Comparison of ENCODE assay signal across 16 cellular contexts in genomic region chr5:157161996-157162395, GRCh38. TPM values are rescaled to one million over a fixed set of nuclear protein-coding genes. Genes with fewer than 3 reads are reported as not detected.
DNase-seq lines count a peak whose midpoint lies in the region; ATAC-seq lines count a peak whose summit lies in the region.
"Had no signal": no experiment of that assay in that cellular context is flagged by ENCODE, and none has a peak within 500 bp of the region (broad histone marks: within the 10 kb centered on the region; RNA-seq: fewer than 3 reads in every experiment).

No MANE protein-coding gene starts in this region.

- H3K36me3 Mint-ChIP-seq in activated T-cell treated with anti-CD3 and anti-CD28 coated beads, Interleukin-2, amount 50 U/mL, for 4 hours (ENCODE audit: insufficient read depth): no peaks in the 10 kb centered on the region
- peaks cover 1% of the 10 kb centered on the region for H3K36me3 Mint-ChIP-seq in stimulated activated naive CD8-positive, alpha-beta T cell treated with anti-CD3 and anti-CD28 coated beads, Interleukin-15, Interleukin-2, amounts not matched to agents 100 ng/mL and 50 ng/mL, for 24 hours (ENCODE audit: low read depth)

- H3K9me3 Mint-ChIP-seq in activated T-cell treated with anti-CD3 and anti-CD28 coated beads, Interleukin-2, amount 50 U/mL, for 4 hours: no peaks in the 10 kb centered on the region
- no peaks in the 10 kb centered on the region for H3K9me3 Mint-ChIP-seq in stimulated activated naive CD8-positive, alpha-beta T cell treated with anti-CD3 and anti-CD28 coated beads, Interleukin-15, Interleukin-2, amounts not matched to agents 100 ng/mL and 50 ng/mL, for 24 hours
- H3K9me3 Mint-ChIP-seq in stimulated activated naive CD8-positive, alpha-beta T cell treated with anti-CD3 and anti-CD28 coated beads, Interleukin-15, amount 100 ng/mL, for 72 hours: no peaks in the 10 kb centered on the region
- H3K9me3 Mint-ChIP-seq: CD4-positive, alpha-beta T cell had no signal

- no peak overlapping the region for H3K4me3 Mint-ChIP-seq in activated T-cell treated with anti-CD3 and anti-CD28 coated beads, Interleukin-2, amount 50 U/mL, for 4 hours
- no peak overlapping the region for H3K4me3 Mint-ChIP-seq in stimulated activated naive CD8-positive, alpha-beta T cell treated with anti-CD3 and anti-CD28 coated beads, Interleukin-15, Interleukin-2, amounts not matched to agents 100 ng/mL and 50 ng/mL, for 24 hours
- no peak overlapping the region for H3K4me3 Mint-ChIP-seq in stimulated activated naive CD8-positive, alpha-beta T cell treated with anti-CD3 and anti-CD28 coated beads, Interleukin-15, amount 100 ng/mL, for 72 hours
- H3K4me3 Mint-ChIP-seq: CD4-positive, alpha-beta T cell had no signal

- H3K27me3 Mint-ChIP-seq in activated T-cell treated with anti-CD3 and anti-CD28 coated beads, Interleukin-2, amount 50 U/mL, for 4 hours (ENCODE audit: low read depth): no peaks in the 10 kb centered on the region
- H3K27me3 Mint-ChIP-seq in stimulated activated naive CD8-positive, alpha-beta T cell treated with anti-CD3 and anti-CD28 coated beads, Interleukin-15, Interleukin-2, amounts not matched to agents 100 ng/mL and 50 ng/mL, for 24 hours: no peaks in the 10 kb centered on the region
- no peaks in the 10 kb centered on the region for H3K27me3 Mint-ChIP-seq in stimulated activated naive CD8-positive, alpha-beta T cell treated with anti-CD3 and anti-CD28 coated beads, Interleukin-15, amount 100 ng/mL, for 72 hours
- H3K27me3 Mint-ChIP-seq: CD4-positive, alpha-beta T cell had no signal

- ATAC-seq in activated T-cell treated with anti-CD3 and anti-CD28 coated beads, Interleukin-2, amount 50 U/mL, for 4 hours: no peak
- no peak for ATAC-seq in stimulated activated naive CD8-positive, alpha-beta T cell treated with anti-CD3 and anti-CD28 coated beads, Interleukin-15, amount 100 ng/mL, for 72 hours
- ATAC-seq: A549 had no signal

- H3K27ac Mint-ChIP-seq in stimulated activated naive CD8-positive, alpha-beta T cell treated with anti-CD3 and anti-CD28 coated beads, Interleukin-15, Interleukin-2, amounts not matched to agents 100 ng/mL and 50 ng/mL, for 24 hours: peak overlapping the region; percentile 4
- H3K27ac Mint-ChIP-seq in stimulated activated naive CD8-positive, alpha-beta T cell treated with anti-CD3 and anti-CD28 coated beads, Interleukin-15, amount 100 ng/mL, for 72 hours: no peak overlapping the region
- H3K27ac Mint-ChIP-seq: CD4-positive, alpha-beta T cell had no signal

- H3K4me1 Mint-ChIP-seq in activated T-cell treated with anti-CD3 and anti-CD28 coated beads, Interleukin-2, amount 50 U/mL, for 4 hours (ENCODE audit: low read depth): peaks cover 65% of the 10 kb centered on the region
- H3K4me1 Mint-ChIP-seq in stimulated activated naive CD8-positive, alpha-beta T cell treated with anti-CD3 and anti-CD28 coated beads, Interleukin-15, Interleukin-2, amounts not matched to agents 100 ng/mL and 50 ng/mL, for 24 hours (ENCODE audit: low read depth): peaks cover 76% of the 10 kb centered on the region
- peaks cover 77% of the 10 kb centered on the region for H3K4me1 Mint-ChIP-seq in stimulated activated naive CD8-positive, alpha-beta T cell treated with anti-CD3 and anti-CD28 coated beads, Interleukin-15, amount 100 ng/mL, for 72 hours

- peak; percentile 18 for DNase-seq in activated CD4-positive, CD25-positive, alpha-beta regulatory T cell treated with anti-CD3 and anti-CD28 coated beads, Interleukin-2, amount 50 U/mL, for 72 hours
- no peak for DNase-seq in activated CD4-positive, CD25-positive, alpha-beta regulatory T cell (lab: John Stamatoyannopoulos, UW)
- DNase-seq in activated T-cell treated with anti-CD3 and anti-CD28 coated beads, Interleukin-2, amount 50 U/mL, for 48 hours: peak; percentile 14
- DNase-seq in activated T-cell treated with anti-CD3 and anti-CD28 coated beads, Interleukin-2, amount 50 U/mL, for 4 hours: no peak
- no peak for DNase-seq in stimulated activated naive CD8-positive, alpha-beta T cell treated with anti-CD3 and anti-CD28 coated beads, Interleukin-15, amount 100 ng/mL, for 72 hours
- no peak for DNase-seq in NCI-H774 (lab: John Stamatoyannopoulos, UW)
- DNase-seq in dedifferentiated amniotic fluid mesenchymal stem cell (ENCODE audit: extremely low spot score): no peak
- DNase-seq: AML-193; Caco-2; CD4-positive, alpha-beta T cell; GDM1; GM23248 had no signal

RNA-seq across cellular contexts. Expression of gene GARIN3, which starts 4.1 kb away (rescaled TPM):
- total RNA-seq in activated T-cell treated with anti-CD3 and anti-CD28 coated beads, Interleukin-2, amount 50 U/mL, for 4 hours: under 1 TPM; 0.18 to 0.25 (median 0.22) TPM
- total RNA-seq: Caco-2; CD4-positive, alpha-beta T cell; GM23248; H4; HT-29 had no signal

RNA-seq across cellular contexts. Expression of gene ITK, which starts 18.6 kb away (rescaled TPM):
- total RNA-seq in activated T-cell treated with anti-CD3 and anti-CD28 coated beads, Interleukin-2, amount 50 U/mL, for 4 hours: 100 to 1,000 TPM; 227 to 260 (median 249) TPM
- total RNA-seq: Caco-2, HT-29 had no signal

RNA-seq across cellular contexts. Expression of gene MED7, which starts 19.3 kb away (rescaled TPM):
- 1 to 10 TPM; 7.5 to 9.3 (median 9.1) TPM for total RNA-seq in activated T-cell treated with anti-CD3 and anti-CD28 coated beads, Interleukin-2, amount 50 U/mL, for 4 hours

RNA-seq across cellular contexts. Expression of gene HAVCR2, which starts 53.2 kb away (rescaled TPM):
- total RNA-seq in activated T-cell treated with anti-CD3 and anti-CD28 coated beads, Interleukin-2, amount 50 U/mL, for 4 hours: 1 to 10 TPM; 3.4 to 8.9 (median 4.4) TPM
- total RNA-seq: GM23248, HT-29 had no signal

Comparison
In these comparisons a context has a peak if more than half of its experiments do, and no peak if none do; other contexts are left out.
1. DNase-seq: peak in activated CD4-positive, CD25-positive, alpha-beta regulatory T cell treated with anti-CD3 and anti-CD28 coated beads, Interleukin-2, amount 50 U/mL, for 72 hours (single experiment) and activated T-cell treated with anti-CD3 and anti-CD28 coated beads, Interleukin-2, amount 50 U/mL, for 48 hours (2 of 2); none in activated CD4-positive, CD25-positive, alpha-beta regulatory T cell (0 of 4), activated T-cell treated with anti-CD3 and anti-CD28 coated beads, Interleukin-2, amount 50 U/mL, for 4 hours (single experiment), stimulated activated naive CD8-positive, alpha-beta T cell treated with anti-CD3 and anti-CD28 coated beads, Interleukin-15, amount 100 ng/mL, for 72 hours (0 of 2), NCI-H774 (single experiment) and dedifferentiated amniotic fluid mesenchymal stem cell (single experiment).